In genomic region chr13:112958127-112958989, GRCh38 we compare ENCODE assay signal across 23 cellular contexts. TPM values are rescaled to one million over a fixed set of nuclear protein-coding genes. Genes with fewer than 3 reads are reported as not detected.
A peak's percentile ranks its signal among the peaks of the same experiment; 100 is the strongest.
DNase-seq lines count a peak whose midpoint lies in the region; ATAC-seq, FAIRE-seq and TF ChIP-seq lines count a peak whose summit lies in the region.
"Had no signal": no experiment of that assay in that cellular context is flagged by ENCODE, and none has a peak within 500 bp of the region (broad histone marks: within the 10 kb centered on the region; RNA-seq: fewer than 3 reads in every experiment).

No MANE protein-coding gene starts in this region.

- intact Hi-C loops in HepG2 (cut with micrococcal nuclease; ENCODE audit: unreplicated experiment), result no loop called here
- intact Hi-C loops in activated CD4-positive, alpha-beta T cell treated with anti-CD3 and anti-CD28 coated beads, Interleukin-2, amount 10 ng/mL, durations not matched to agents 24 days and 14 days (cut with micrococcal nuclease), result no loop called here

- TF ChIP-seq POLR2A in Peyer's patch (IDR thresholded peaks at IDR 0.05) (no peak), HepG2 (IDR thresholded peaks at IDR 0.05; ENCODE audit: insufficient read depth in 1 of 2, low read depth in 2 of 2, low read length in 2 of 2) (no peak)

- no peak for FAIRE-seq in HepG2 (lab: Jason Lieb, UNC)
- FAIRE-seq: bronchial epithelial cell, G401.6, GM12892 had no signal

- TF ChIP-seq EP300 in HepG2 (IDR thresholded peaks at IDR 0.05; ENCODE audit: low read depth in 2 of 2, low read length in 2 of 2) (no peak), HepG2 (CRISPR knock-in tag; IDR thresholded peaks at IDR 0.05; ENCODE audit: borderline replicate concordance) (no peak)

- H3K36me3 Mint-ChIP-seq in stimulated activated effector memory CD8-positive, alpha-beta T cell treated with anti-CD3 and anti-CD28 coated beads, Interleukin-12 subunit alpha, Interleukin-12 subunit beta, amount 100 ng/mL, for 72 hours, result no peaks in the 10 kb centered on the region
- no peaks in the 10 kb centered on the region for H3K36me3 Mint-ChIP-seq in activated T-helper 17 cell treated with anti-CD3 and anti-CD28 coated beads, Interleukin-2, amount 50 U/mL, for 72 hours (ENCODE audit: low read depth)
- no peaks in the 10 kb centered on the region for H3K36me3 Mint-ChIP-seq in activated CD4-positive, alpha-beta T cell treated with anti-CD3 and anti-CD28 coated beads, Interleukin-2, amount 10 ng/mL, durations not matched to agents 24 days and 14 days (ENCODE audit: low read depth)
- H3K36me3 Mint-ChIP-seq: activated naive CD4-positive, alpha-beta T cell treated with anti-CD3 and anti-CD28 coated beads, Interleukin-2, amount 50 U/mL, for 24 hours; naive thymus-derived CD8-positive, alpha-beta T cell had no signal

- H3K4me3 ChIP-seq in Peyer's patch (no peak overlapping the region), endocrine pancreas (ENCODE audit: control insufficient read depth, insufficient read depth, low read length) (no peak overlapping the region), HepG2 (replicated peaks in 1 of 3; ENCODE audit: insufficient read depth in 1 of 3, low read depth in 2 of 3, low read length in 3 of 3) (no peak overlapping the region), stomach smooth muscle (ENCODE audit: low read length in 2 of 2) (no peak overlapping the region), brain microvascular endothelial cell (ENCODE audit: low read depth, low read length) (no peak overlapping the region)
- H3K4me3 ChIP-seq: GM23248, prostate gland had no signal

- TF ChIP-seq RAD21 in HepG2 (CRISPR knock-in tag; IDR thresholded peaks at IDR 0.05), result no peak

- in situ Hi-C loops in HepG2 (cut with HindIII; ENCODE audit: extremely low pct_ligation_motif_present, low pct_unique_long_range_greater_than_20kb), result no loop called here
- in situ Hi-C loops in brain microvascular endothelial cell (cut with HindIII; ENCODE audit: low pct_ligation_motif_present, low sequenced_read_pairs), result no loop called here

- H3K27me3 Mint-ChIP-seq in activated T-helper 17 cell treated with anti-CD3 and anti-CD28 coated beads, Interleukin-2, amount 50 U/mL, for 72 hours, result no peaks in the 10 kb centered on the region
- H3K27me3 Mint-ChIP-seq in activated CD4-positive, alpha-beta T cell treated with anti-CD3 and anti-CD28 coated beads, Interleukin-2, amount 10 ng/mL, durations not matched to agents 24 days and 14 days, result no peaks in the 10 kb centered on the region
- H3K27me3 Mint-ChIP-seq: activated naive CD4-positive, alpha-beta T cell treated with anti-CD3 and anti-CD28 coated beads, Interleukin-2, amount 50 U/mL, for 24 hours had no signal

- CTCF ChIA-PET in HepG2 (lab: Yijun Ruan, JAX; ENCODE audit: low intra/inter-chr PET ratio, low total read pairs), result interaction anchor here (1.7 kb wide), 1 partner anchor 16 kb away, joined by 9 read pairs; no protein-coding TSS in a partner anchor

- WGBS in HepG2 (ENCODE audit: low lambda C conversion rate), result 96% methylated on average over 17 of the region's 29 CpGs

- POLR2A ChIA-PET in HepG2 (lab: Yijun Ruan, JAX), result interaction anchor here (1.4 to 1.7 kb wide), 2 partner anchors 12 to 43 kb away, joined by 5 read pairs; no protein-coding TSS in a partner anchor

- H2AFZ ChIP-seq in HepG2 (ENCODE audit: low read length), result no peak overlapping the region
- H2AFZ ChIP-seq: GM23248 had no signal

- no peaks in the 10 kb centered on the region for H4K20me1 ChIP-seq in HepG2 (ENCODE audit: insufficient read depth, low read length)

- BruUV-seq in HepG2 (replicated peaks; lab: Mats Ljungman, UMichigan), result no TSS peak

- peaks cover 3% of the 10 kb centered on the region for H3K79me2 ChIP-seq in HepG2 (ENCODE audit: insufficient read depth, low read length)

- H3K36me3 ChIP-seq in Peyer's patch, result no peaks in the 10 kb centered on the region
- H3K36me3 ChIP-seq in endocrine pancreas (ENCODE audit: control insufficient read depth, insufficient read depth, low read length), result no peaks in the 10 kb centered on the region
- no peaks in the 10 kb centered on the region for H3K36me3 ChIP-seq in HepG2 (replicated peaks in 1 of 2; ENCODE audit: control insufficient read depth in 1 of 2, insufficient read depth in 2 of 2, low read length in 2 of 2)
- H3K36me3 ChIP-seq in stomach smooth muscle (ENCODE audit: control insufficient read depth in 2 of 2, insufficient read depth in 2 of 2, low read length in 2 of 2), result no peaks in the 10 kb centered on the region
- no peaks in the 10 kb centered on the region for H3K36me3 ChIP-seq in brain microvascular endothelial cell (replicated peaks)
- H3K36me3 ChIP-seq: prostate gland had no signal

- no peaks in the 10 kb centered on the region for H3K9me3 Mint-ChIP-seq in stimulated activated effector memory CD8-positive, alpha-beta T cell treated with anti-CD3 and anti-CD28 coated beads, Interleukin-12 subunit alpha, Interleukin-12 subunit beta, amount 100 ng/mL, for 72 hours
- no peaks in the 10 kb centered on the region for H3K9me3 Mint-ChIP-seq in activated T-helper 17 cell treated with anti-CD3 and anti-CD28 coated beads, Interleukin-2, amount 50 U/mL, for 72 hours
- no peaks in the 10 kb centered on the region for H3K9me3 Mint-ChIP-seq in activated CD4-positive, alpha-beta T cell treated with anti-CD3 and anti-CD28 coated beads, Interleukin-2, amount 10 ng/mL, durations not matched to agents 24 days and 14 days
- H3K9me3 Mint-ChIP-seq: activated naive CD4-positive, alpha-beta T cell treated with anti-CD3 and anti-CD28 coated beads, Interleukin-2, amount 50 U/mL, for 24 hours; effector memory CD8-positive, alpha-beta T cell; naive thymus-derived CD8-positive, alpha-beta T cell; T-helper 2 cell treated with Interferon-gamma antibody and Interleukin-4, amounts not matched to agents 5 μg/mL and 100 μg/mL, for 36 hours had no signal

- TF ChIP-seq CTCF in Peyer's patch (IDR thresholded peaks at IDR 0.05), result no peak
- TF ChIP-seq CTCF in HepG2 (CRISPR knock-in tag; IDR thresholded peaks at IDR 0.05), result no peak
- no peak for TF ChIP-seq CTCF in brain microvascular endothelial cell (IDR thresholded peaks at IDR 0.05; ENCODE audit: low read depth, low read length, missing control alignments)

- H3K4me1 Mint-ChIP-seq in stimulated activated effector memory CD8-positive, alpha-beta T cell treated with anti-CD3 and anti-CD28 coated beads, Interleukin-12 subunit alpha, Interleukin-12 subunit beta, amount 100 ng/mL, for 72 hours, result no peaks in the 10 kb centered on the region
- no peaks in the 10 kb centered on the region for H3K4me1 Mint-ChIP-seq in activated T-helper 17 cell treated with anti-CD3 and anti-CD28 coated beads, Interleukin-2, amount 50 U/mL, for 72 hours
- H3K4me1 Mint-ChIP-seq in activated CD4-positive, alpha-beta T cell treated with anti-CD3 and anti-CD28 coated beads, Interleukin-2, amount 10 ng/mL, durations not matched to agents 24 days and 14 days, result no peaks in the 10 kb centered on the region
- H3K4me1 Mint-ChIP-seq: activated naive CD4-positive, alpha-beta T cell treated with anti-CD3 and anti-CD28 coated beads, Interleukin-2, amount 50 U/mL, for 24 hours; naive thymus-derived CD8-positive, alpha-beta T cell had no signal

- no peak overlapping the region for H3K27ac Mint-ChIP-seq in stimulated activated effector memory CD8-positive, alpha-beta T cell treated with anti-CD3 and anti-CD28 coated beads, Interleukin-12 subunit alpha, Interleukin-12 subunit beta, amount 100 ng/mL, for 72 hours
- H3K27ac Mint-ChIP-seq in activated T-helper 17 cell treated with anti-CD3 and anti-CD28 coated beads, Interleukin-2, amount 50 U/mL, for 72 hours, result no peak overlapping the region
- no peak overlapping the region for H3K27ac Mint-ChIP-seq in activated CD4-positive, alpha-beta T cell treated with anti-CD3 and anti-CD28 coated beads, Interleukin-2, amount 10 ng/mL, durations not matched to agents 24 days and 14 days
- H3K27ac Mint-ChIP-seq: activated naive CD4-positive, alpha-beta T cell treated with anti-CD3 and anti-CD28 coated beads, Interleukin-2, amount 50 U/mL, for 24 hours; effector memory CD8-positive, alpha-beta T cell; naive thymus-derived CD8-positive, alpha-beta T cell; T-helper 2 cell treated with Interferon-gamma antibody and Interleukin-4, amounts not matched to agents 5 μg/mL and 100 μg/mL, for 36 hours had no signal

- no peaks in the 10 kb centered on the region for H3K4me1 ChIP-seq in Peyer's patch
- no peaks in the 10 kb centered on the region for H3K4me1 ChIP-seq in endocrine pancreas (ENCODE audit: control insufficient read depth, insufficient read depth, low read length)
- H3K4me1 ChIP-seq in HepG2 (ENCODE audit: insufficient read depth, low read length), result peaks cover 68% of the 10 kb centered on the region
- H3K4me1 ChIP-seq in stomach smooth muscle (ENCODE audit: control insufficient read depth, insufficient read depth, low read length), result peaks cover 3% of the 10 kb centered on the region
- H3K4me1 ChIP-seq: prostate gland had no signal

- H3K27ac ChIP-seq in Peyer's patch (peak overlapping the region in 2 of 4 donors; percentile 30 to 51), HepG2 (ENCODE audit: extremely low read length, insufficient read depth, low read length) (no peak overlapping the region), stomach smooth muscle (ENCODE audit: low read length) (peak overlapping the region; percentile 31), brain microvascular endothelial cell (no peak overlapping the region)
- H3K27ac ChIP-seq: GM23248 had no signal

- no peak for ATAC-seq in HepG2
- ATAC-seq in stimulated activated effector memory CD8-positive, alpha-beta T cell treated with anti-CD3 and anti-CD28 coated beads, Interleukin-12 subunit alpha, Interleukin-12 subunit beta, amount 100 ng/mL, for 72 hours, result no peak
- no peak for ATAC-seq in activated T-helper 17 cell treated with anti-CD3 and anti-CD28 coated beads, Interleukin-2, amount 50 U/mL, for 72 hours (replicated peaks)
- ATAC-seq: effector memory CD8-positive, alpha-beta T cell; naive thymus-derived CD8-positive, alpha-beta T cell had no signal

- DNase-seq in Peyer's patch (peak in 2 of 3 donors; percentile 28 to 35), HepG2 (ENCODE audit: low spot score) (no peak), brain microvascular endothelial cell (no peak)
- no peak for DNase-seq in stimulated activated effector memory CD8-positive, alpha-beta T cell treated with anti-CD3 and anti-CD28 coated beads, Interleukin-12 subunit alpha, Interleukin-12 subunit beta, amount 100 ng/mL, for 72 hours (ENCODE audit: low spot score in 2 of 2)
- DNase-seq in activated CD4-positive, alpha-beta T cell treated with anti-CD3 and anti-CD28 coated beads, Interleukin-2, amount 10 ng/mL, durations not matched to agents 24 days and 14 days, result no peak
- DNase-seq: activated CD4-positive, alpha-beta T cell treated with anti-CD3 and anti-CD28 coated beads for 4 hours; COR-L47; effector memory CD8-positive, alpha-beta T cell; GM23248; Karpas-422; NCI-H1105 treated with DMSO at 0.1 percent for 48 hours; NCI-H2171 treated with DMSO at 0.1 percent for 48 hours; NCI-H82 had no signal

- H3K9ac ChIP-seq in endocrine pancreas (ENCODE audit: control insufficient read depth, insufficient read depth, low read length), result peak overlapping the region; percentile 30
- no peak overlapping the region for H3K9ac ChIP-seq in HepG2 (ENCODE audit: insufficient read depth, low read depth, low read length)
- H3K9ac ChIP-seq in stomach smooth muscle (ENCODE audit: low read length in 2 of 2), result no peak overlapping the region
- H3K9ac ChIP-seq: GM23248 had no signal

- H3K9me3 ChIP-seq in Peyer's patch (no peaks in the 10 kb centered on the region), endocrine pancreas (ENCODE audit: control insufficient read depth, low read length) (no peaks in the 10 kb centered on the region), HepG2 (ENCODE audit: low read length) (no peaks in the 10 kb centered on the region), stomach smooth muscle (ENCODE audit: control insufficient read depth in 2 of 2, low read length in 2 of 2) (no peaks in the 10 kb centered on the region)
- H3K9me3 ChIP-seq: prostate gland had no signal

- H3K4me3 Mint-ChIP-seq in stimulated activated effector memory CD8-positive, alpha-beta T cell treated with anti-CD3 and anti-CD28 coated beads, Interleukin-12 subunit alpha, Interleukin-12 subunit beta, amount 100 ng/mL, for 72 hours, result no peak overlapping the region
- H3K4me3 Mint-ChIP-seq in activated T-helper 17 cell treated with anti-CD3 and anti-CD28 coated beads, Interleukin-2, amount 50 U/mL, for 72 hours, result no peak overlapping the region
- H3K4me3 Mint-ChIP-seq in activated CD4-positive, alpha-beta T cell treated with anti-CD3 and anti-CD28 coated beads, Interleukin-2, amount 10 ng/mL, durations not matched to agents 24 days and 14 days, result no peak overlapping the region
- H3K4me3 Mint-ChIP-seq: activated naive CD4-positive, alpha-beta T cell treated with anti-CD3 and anti-CD28 coated beads, Interleukin-2, amount 50 U/mL, for 24 hours; effector memory CD8-positive, alpha-beta T cell; T-helper 2 cell treated with Interferon-gamma antibody and Interleukin-4, amounts not matched to agents 5 μg/mL and 100 μg/mL, for 36 hours had no signal

- no peak overlapping the region for H3K4me2 ChIP-seq in HepG2 (ENCODE audit: low read depth, low read length)

- H3K27me3 ChIP-seq in Peyer's patch (no peaks in the 10 kb centered on the region), endocrine pancreas (ENCODE audit: control insufficient read depth, insufficient read depth, low read length) (no peaks in the 10 kb centered on the region), HepG2 (ENCODE audit: control insufficient read depth in 1 of 2, insufficient read depth in 2 of 2, low read length in 2 of 2) (no peaks in the 10 kb centered on the region), stomach smooth muscle (ENCODE audit: control insufficient read depth in 1 of 2, insufficient read depth in 2 of 2, low read length in 2 of 2) (peaks cover 0 to 15% of the 10 kb centered on the region in 2 donors), brain microvascular endothelial cell (replicated peaks) (peaks cover 18% of the 10 kb centered on the region)

RNA-seq across cellular contexts. Expression of gene MCF2L, which starts 10.7 kb away (rescaled TPM):
- total RNA-seq in Peyer's patch (100 to 1,000 TPM in 3 of 4 donors, 10 to 100 TPM in 1; 81.4 to 165 (median 149) TPM), HepG2 (2016; rRNA removed; fragmentation: Illumina TruSeq; extraction: Trizol) (13.7 and 19.4 TPM in 2 replicates)
- 2.3 and 3.4 TPM in 2 replicates for total RNA-seq in HepG2 (2016; cell fraction: cytosol; rRNA removed; fragmentation: Illumina TruSeq; extraction: Trizol; ENCODE audit: low read depth)
- total RNA-seq in HepG2 (2016; cell fraction: insoluble cytoplasmic fraction; rRNA removed; fragmentation: Illumina TruSeq; extraction: Trizol), result 10.9 and 20.3 TPM in 2 replicates
- total RNA-seq in HepG2 (2016; cell fraction: membrane; rRNA removed; fragmentation: Illumina TruSeq; extraction: Trizol), result 5.5 and 5.6 TPM in 2 replicates
- 24.6 and 25.3 TPM in 2 replicates for total RNA-seq in HepG2 (2016; cell fraction: nucleus; rRNA removed; fragmentation: Illumina TruSeq; extraction: Trizol)
- polyA plus RNA-seq in HepG2 (2011; rRNA removed), result 28.4 and 33.6 TPM in 2 replicates
- 13.6 and 15.2 TPM in 2 replicates for polyA plus RNA-seq in HepG2 (2011; cell fraction: cytosol; rRNA removed)
- polyA plus RNA-seq in HepG2 (2011; cell fraction: nucleus; rRNA removed), result 196 and 262 TPM in 2 replicates
- 26.3 and 28.9 TPM in 2 replicates for polyA plus RNA-seq in HepG2 (2012)
- polyA plus RNA-seq in HepG2 (2016; cell fraction: cytosol; fragmentation: Illumina TruSeq; extraction: Trizol; ENCODE audit: low read depth), result 1.1 and 1.3 TPM in 2 replicates
- 10.3 and 10.5 TPM in 2 replicates for polyA plus RNA-seq in HepG2 (2016; cell fraction: insoluble cytoplasmic fraction; fragmentation: Illumina TruSeq; extraction: Trizol; ENCODE audit: low read depth)
- polyA plus RNA-seq in HepG2 (2016; cell fraction: membrane; fragmentation: Illumina TruSeq; extraction: Trizol; ENCODE audit: low read depth), result 1.6 and 2.4 TPM in 2 replicates
- polyA plus RNA-seq in HepG2 (2016; cell fraction: nucleus; fragmentation: Illumina TruSeq; extraction: Trizol; ENCODE audit: insufficient read depth, low read depth), result 57.7 and 66.1 TPM in 2 replicates
- polyA minus RNA-seq in HepG2 (2011; rRNA and poly(A)+ RNA removed; ENCODE audit: low replicate concordance), result 39.0 and 75.0 TPM in 2 replicates
- 16.7 and 21.1 TPM in 2 replicates for polyA minus RNA-seq in HepG2 (2011; cell fraction: cytosol; rRNA and poly(A)+ RNA removed)
- 89.5 and 90.6 TPM in 2 replicates for polyA minus RNA-seq in HepG2 (2011; cell fraction: nucleus; rRNA and poly(A)+ RNA removed)
- 1 to 10 TPM; 2.0 to 3.0 TPM for total RNA-seq in activated T-helper 17 cell treated with anti-CD3 and anti-CD28 coated beads, Interleukin-2, amount 50 U/mL, for 72 hours
- total RNA-seq in activated CD4-positive, alpha-beta T cell treated with anti-CD3 and anti-CD28 coated beads, Interleukin-2, amount 10 ng/mL, durations not matched to agents 24 days and 14 days, result 0.09 and 0.38 TPM in 2 replicates
- total RNA-seq: GM23248 had no signal
- polyA plus RNA-seq: GM23248 had no signal

Comparison
In these comparisons a context has a peak if more than half of its experiments do, and no peak if none do; other contexts are left out.
1. DNase-seq: peak in Peyer's patch (2 of 3); none in HepG2 (single experiment), brain microvascular endothelial cell (single experiment), stimulated activated effector memory CD8-positive, alpha-beta T cell treated with anti-CD3 and anti-CD28 coated beads, Interleukin-12 subunit alpha, Interleukin-12 subunit beta, amount 100 ng/mL, for 72 hours (0 of 2) and activated CD4-positive, alpha-beta T cell treated with anti-CD3 and anti-CD28 coated beads, Interleukin-2, amount 10 ng/mL, durations not matched to agents 24 days and 14 days (single experiment).